In the genomic region with DNA sequence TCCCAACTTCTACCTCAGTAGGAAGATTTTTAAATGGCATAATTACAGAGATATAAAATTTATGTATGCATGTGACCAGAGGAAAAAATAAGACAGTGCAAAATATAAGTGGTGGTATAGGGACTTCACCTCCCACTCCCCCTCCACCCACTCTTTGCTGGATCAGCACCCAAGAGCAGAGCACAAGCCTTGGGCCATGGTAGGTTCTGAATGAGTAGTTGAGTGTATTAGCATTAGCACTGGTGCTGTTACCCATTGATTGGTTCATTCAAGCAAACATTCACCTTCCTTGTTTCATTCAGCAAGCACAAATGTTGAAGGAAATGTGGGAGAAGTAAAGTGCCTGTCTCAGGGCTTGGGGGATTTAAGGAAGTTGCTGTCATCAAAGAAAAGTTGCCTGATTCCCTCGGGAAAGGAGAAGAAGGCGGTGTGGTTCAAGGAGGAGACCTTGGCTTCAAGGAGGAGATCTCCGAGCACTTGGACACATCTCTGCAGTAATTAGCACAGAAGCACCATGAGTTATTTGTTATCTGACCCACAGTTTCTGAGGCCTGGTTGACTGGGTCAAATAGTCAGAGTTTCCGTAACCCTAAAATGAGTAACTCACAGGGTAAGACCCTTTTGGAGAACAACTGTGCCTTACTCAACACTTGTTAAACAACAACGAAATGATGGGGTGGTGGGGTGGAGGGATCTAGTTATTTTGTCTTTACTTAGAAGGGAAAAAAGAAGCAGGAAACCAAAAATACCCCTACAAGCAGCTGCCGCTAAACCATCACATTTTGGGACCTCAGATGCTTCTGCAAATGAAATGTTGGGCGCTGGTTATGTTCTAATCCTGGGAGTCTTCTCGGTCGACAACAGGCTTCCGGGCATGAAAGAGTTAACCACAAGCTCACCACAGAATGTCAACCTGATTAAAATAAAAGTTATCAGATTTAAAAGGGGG, we compare ENCODE assay signal across 11 cellular contexts. TPM values are rescaled to one million over a fixed set of nuclear protein-coding genes. Genes with fewer than 3 reads are reported as not detected.
DNase-seq lines count a peak whose midpoint lies in the region; ATAC-seq and TF ChIP-seq lines count a peak whose summit lies in the region.
"Had no signal": no experiment of that assay in that cellular context is flagged by ENCODE, and none has a peak within 500 bp of the region (broad histone marks: within the 10 kb centered on the region; RNA-seq: fewer than 3 reads in every experiment).

No MANE protein-coding gene starts in this region.

- H3K4me1 Mint-ChIP-seq in T-helper 2 cell treated with Interferon-gamma antibody and Interleukin-4, amounts not matched to agents 5 μg/mL and 100 μg/mL, for 36 hours (ENCODE audit: low read depth): peaks cover 74% of the 10 kb centered on the region
- H3K4me1 Mint-ChIP-seq in naive B cell (peaks cover 51 to 64% (median 58%) of the 10 kb centered on the region in 3 donors), MCF 10A (ENCODE audit: insufficient read depth, unreplicated experiment) (no peaks in the 10 kb centered on the region)

- TF ChIP-seq CTCF in GM12865 (IDR thresholded peaks at IDR 0.05; ENCODE audit: insufficient read depth, low read depth, low read length, missing control alignments) (no peak), MCF 10A (IDR thresholded peaks at IDR 0.05; ENCODE audit: unreplicated experiment) (no peak)

- H3K9me3 Mint-ChIP-seq in T-helper 2 cell treated with Interferon-gamma antibody and Interleukin-4, amounts not matched to agents 5 μg/mL and 100 μg/mL, for 36 hours: no peaks in the 10 kb centered on the region
- H3K9me3 Mint-ChIP-seq in naive B cell (no peaks in the 10 kb centered on the region), MCF 10A (ENCODE audit: unreplicated experiment) (no peaks in the 10 kb centered on the region)

- peak overlapping the region; percentile 70 for H3K27ac Mint-ChIP-seq in T-helper 2 cell treated with Interferon-gamma antibody and Interleukin-4, amounts not matched to agents 5 μg/mL and 100 μg/mL, for 36 hours
- peak overlapping the region; percentile 56 to 92 (median 84) for H3K27ac Mint-ChIP-seq in naive B cell
- H3K27ac Mint-ChIP-seq in MCF 10A (ENCODE audit: low read depth, unreplicated experiment): no peak overlapping the region

- H3K4me3 ChIP-seq in GM12865 (ENCODE audit: low read depth, low read length): peak overlapping the region; percentile 10; the same call in 1 of the 2 replicates
- H3K4me3 ChIP-seq: ascending aorta, thyroid gland had no signal

- CTCF ChIA-PET in MCF 10A (lab: Yijun Ruan, JAX): no interaction called here

- intact Hi-C loops in MCF 10A (cut with micrococcal nuclease): no loop called here

- peaks cover 87% of the 10 kb centered on the region for H3K36me3 Mint-ChIP-seq in T-helper 2 cell treated with Interferon-gamma antibody and Interleukin-4, amounts not matched to agents 5 μg/mL and 100 μg/mL, for 36 hours (ENCODE audit: low read depth)
- H3K36me3 Mint-ChIP-seq in naive B cell: no peaks in the 10 kb centered on the region
- H3K36me3 Mint-ChIP-seq in MCF 10A (ENCODE audit: insufficient read depth, unreplicated experiment): no peaks in the 10 kb centered on the region

- in situ Hi-C loops in G401 (cut with HindIII; ENCODE audit: low sequenced_read_pairs): no loop called here

- POLR2A ChIA-PET in MCF 10A (lab: Yijun Ruan, JAX): no interaction called here

- BruUV-seq in MCF 10A (replicated peaks; lab: Mats Ljungman, UMichigan): no TSS peak

- peak overlapping the region; percentile 58 for H3K4me3 Mint-ChIP-seq in T-helper 2 cell treated with Interferon-gamma antibody and Interleukin-4, amounts not matched to agents 5 μg/mL and 100 μg/mL, for 36 hours
- H3K4me3 Mint-ChIP-seq in naive B cell (peak overlapping the region; percentile 64 to 90 (median 74)), MCF 10A (ENCODE audit: unreplicated experiment) (no peak overlapping the region)

- peak; percentile 44 for ATAC-seq in GM21786 (IDR thresholded peaks at IDR 0.05; ENCODE audit: unreplicated experiment)
- peak; percentile 37 to 45 for ATAC-seq in naive B cell (ENCODE audit: low read depth in 2 of 2)

- DNase-seq in GM12865 (ENCODE audit: low read depth) (peak; percentile 72), naive B cell (no peak), G401 (ENCODE audit: low spot score) (no peak), DMS114 treated with DMSO at 0.1 percent for 48 hours (lab: John Stamatoyannopoulos, UW; ENCODE audit: unreplicated experiment) (no peak), MCF 10A (ENCODE audit: unreplicated experiment) (no peak), activated gamma-delta T cell treated with Interleukin-2 at 50 U/mL for 16 hours (no peak)
- DNase-seq in T-helper 2 cell treated with Interferon-gamma antibody and Interleukin-4, amounts not matched to agents 5 μg/mL and 100 μg/mL, for 36 hours (ENCODE audit: low spot score): peak; percentile 72
- DNase-seq: thyroid gland had no signal

- H3K27me3 Mint-ChIP-seq in T-helper 2 cell treated with Interferon-gamma antibody and Interleukin-4, amounts not matched to agents 5 μg/mL and 100 μg/mL, for 36 hours (ENCODE audit: low read depth): no peaks in the 10 kb centered on the region
- no peaks in the 10 kb centered on the region for H3K27me3 Mint-ChIP-seq in naive B cell
- peaks cover 90% of the 10 kb centered on the region for H3K27me3 Mint-ChIP-seq in MCF 10A (ENCODE audit: insufficient read depth, unreplicated experiment)

RNA-seq across cellular contexts. Expression of a gene that starts 17.2 kb away (rescaled TPM):
- polyA plus RNA-seq in naive B cell (ENCODE audit: low read depth in 6 of 6): 1 to 10 TPM; 1.8 to 9.2 (median 4.7) TPM
- not detected in 2 replicates for total RNA-seq in G401 (2014; rRNA removed; shearing (Covaris generic))
- total RNA-seq in MCF 10A (2022): not detected in 2 replicates
- total RNA-seq: ascending aorta, lung microvascular endothelial cell had no signal

RNA-seq across cellular contexts. Expression of a gene that starts 43.9 kb away (rescaled TPM):
- 100 to 1,000 TPM in 1 of 6 donors, 10 to 100 TPM in 5; 50.4 to 118 (median 89.6) TPM for polyA plus RNA-seq in naive B cell (ENCODE audit: low read depth in 6 of 6)
- 28.6 and 41.9 TPM in 2 replicates for total RNA-seq in G401 (2014; rRNA removed; shearing (Covaris generic))
- 113 and 128 TPM in 2 replicates for total RNA-seq in MCF 10A (2022)

Comparison
In these comparisons a context has a peak if more than half of its experiments do, and no peak if none do; other contexts are left out.
1. DNase-seq: peak in GM12865 (single experiment) and T-helper 2 cell treated with Interferon-gamma antibody and Interleukin-4, amounts not matched to agents 5 μg/mL and 100 μg/mL, for 36 hours (single experiment); none in naive B cell (single experiment), G401 (single experiment), DMS114 treated with DMSO at 0.1 percent for 48 hours (single experiment), MCF 10A (single experiment) and activated gamma-delta T cell treated with Interleukin-2 at 50 U/mL for 16 hours (single experiment).